ENCODE assay signal across 15 cellular contexts in the genomic region with DNA sequence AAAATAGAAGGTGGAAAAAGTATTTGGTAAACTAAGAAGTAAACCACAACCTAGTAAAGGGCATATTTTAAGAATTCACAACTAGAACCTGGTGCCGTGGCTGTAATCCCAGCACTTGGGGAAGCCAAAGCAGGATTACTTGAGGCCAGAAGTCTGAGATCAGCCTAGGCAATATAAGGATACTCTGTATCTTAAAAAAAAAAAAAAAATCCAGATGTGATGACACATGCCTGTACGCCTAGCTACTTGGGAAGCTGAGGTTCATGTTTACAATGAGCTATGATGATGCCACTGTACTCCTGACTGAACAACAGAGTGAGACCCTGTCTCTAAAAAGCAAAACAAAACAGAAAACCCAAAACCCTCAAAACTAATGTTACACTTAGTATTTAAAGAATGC.
"Had no signal": no experiment of that assay in that cellular context is flagged by ENCODE, and none has a peak within 500 bp of the region (broad histone marks: within the 10 kb centered on the region; RNA-seq: fewer than 3 reads in every experiment).

No MANE protein-coding gene starts in this region.

- ATAC-seq: activated naive CD4-positive, alpha-beta T cell treated with anti-CD3 and anti-CD28 coated beads, Interleukin-2, amount 50 U/mL, for 72 hours; mucosa of descending colon; naive thymus-derived CD8-positive, alpha-beta T cell; right cardiac atrium; stimulated activated effector memory CD8-positive, alpha-beta T cell treated with anti-CD3 and anti-CD28 coated beads, Interleukin-12 subunit alpha, Interleukin-12 subunit beta, amount 100 ng/mL, for 72 hours had no signal

- H3K27ac Mint-ChIP-seq: activated B cell treated with CpG ODN at 0.5 μM for 24 hours; activated naive CD4-positive, alpha-beta T cell treated with anti-CD3 and anti-CD28 coated beads, Interleukin-2, amount 50 U/mL, for 72 hours; stimulated activated effector memory CD8-positive, alpha-beta T cell treated with anti-CD3 and anti-CD28 coated beads, Interleukin-12 subunit alpha, Interleukin-12 subunit beta, amount 100 ng/mL, for 72 hours had no signal

- H3K27me3 Mint-ChIP-seq: activated B cell treated with CpG ODN at 0.5 μM for 24 hours; naive thymus-derived CD8-positive, alpha-beta T cell had no signal

- H3K4me3 Mint-ChIP-seq: activated B cell treated with CpG ODN at 0.5 μM for 24 hours; naive thymus-derived CD8-positive, alpha-beta T cell; stimulated activated effector memory CD8-positive, alpha-beta T cell treated with anti-CD3 and anti-CD28 coated beads, Interleukin-12 subunit alpha, Interleukin-12 subunit beta, amount 100 ng/mL, for 72 hours had no signal

- H3K4me1 Mint-ChIP-seq: activated B cell treated with CpG ODN at 0.5 μM for 24 hours; naive thymus-derived CD8-positive, alpha-beta T cell; stimulated activated effector memory CD8-positive, alpha-beta T cell treated with anti-CD3 and anti-CD28 coated beads, Interleukin-12 subunit alpha, Interleukin-12 subunit beta, amount 100 ng/mL, for 72 hours had no signal

- H3K4me3 ChIP-seq: cardiac muscle cell, colonic mucosa, mucosa of descending colon, tibial artery, vagina had no signal

- DNase-seq: activated B cell treated with CpG ODN at 0.5 μM for 24 hours; activated effector memory CD4-positive, alpha-beta T cell treated with anti-CD3 and anti-CD28 coated beads, Interleukin-2, amount 50 U/mL, for 16 hours; activated T-cell treated with anti-CD3 and anti-CD28 coated beads, Interleukin-2, amount 50 U/mL, for 1 hour; colonic mucosa; hypothalamus; mucosa of descending colon; naive thymus-derived CD8-positive, alpha-beta T cell; nucleus accumbens; right cardiac atrium; small intestine; tibial artery had no signal

- H3K9me3 Mint-ChIP-seq: stimulated activated effector memory CD8-positive, alpha-beta T cell treated with anti-CD3 and anti-CD28 coated beads, Interleukin-12 subunit alpha, Interleukin-12 subunit beta, amount 100 ng/mL, for 72 hours had no signal
